24 cellular contexts compared by ENCODE assay signal in genomic region chr6:22673474-22673873, GRCh38.
"Had no signal": no experiment of that assay in that cellular context is flagged by ENCODE, and none has a peak within 500 bp of the region (broad histone marks: within the 10 kb centered on the region; RNA-seq: fewer than 3 reads in every experiment).

No MANE protein-coding gene starts in this region.

- H3K36me3 ChIP-seq: WERI-Rb-1 had no signal

- H3K4me3 ChIP-seq: K562, PC-9 had no signal

- H3K4me2 ChIP-seq: PC-9 had no signal

- H3K27ac ChIP-seq: PC-9, WERI-Rb-1 had no signal

- ATAC-seq: activated CD4-positive, alpha-beta T cell treated with anti-CD3 and anti-CD28 coated beads for 36 hours; activated T-helper 17 cell treated with anti-CD3 and anti-CD28 coated beads, Interleukin-2, amount 50 U/mL, for 72 hours; K562; T-helper 17 cell had no signal

- DNase-seq: activated CD4-positive, alpha-beta memory T cell treated with anti-CD3 and anti-CD28 coated beads, Interleukin-2, amount 10 ng/mL, durations not matched to agents 7 days and 5 days; activated CD4-positive, alpha-beta T cell treated with anti-CD3 and anti-CD28 coated beads for 36 hours; activated CD4-positive, alpha-beta T cell treated with anti-CD3 and anti-CD28 coated beads, Interleukin-2, amount 50 U/mL, for 1 hour; activated gamma-delta T cell; activated naive CD4-positive, alpha-beta T cell treated with anti-CD3 and anti-CD28 coated beads for 36 hours; activated T-cell treated with anti-CD3 and anti-CD28 coated beads for 4 hours; activated T-cell treated with anti-CD3 and anti-CD28 coated beads, Interleukin-2, amount 50 U/mL, for 48 hours; amygdala; Karpas-422; NCI-H1048; NCI-H1694; NCI-H2029; NCI-H2107; NCI-H2171 treated with DMSO at 0.1 percent for 48 hours; NCI-H226; NCI-H526; NCI-H774; PC-9; SHP77 treated with DMSO at 0.1 percent for 48 hours; T-helper 17 cell; T-helper 9 cell; WERI-Rb-1 had no signal

- H2AFZ ChIP-seq: PC-9 had no signal
